Comparison of ENCODE assay signal across 10 cellular contexts in the genomic region with DNA sequence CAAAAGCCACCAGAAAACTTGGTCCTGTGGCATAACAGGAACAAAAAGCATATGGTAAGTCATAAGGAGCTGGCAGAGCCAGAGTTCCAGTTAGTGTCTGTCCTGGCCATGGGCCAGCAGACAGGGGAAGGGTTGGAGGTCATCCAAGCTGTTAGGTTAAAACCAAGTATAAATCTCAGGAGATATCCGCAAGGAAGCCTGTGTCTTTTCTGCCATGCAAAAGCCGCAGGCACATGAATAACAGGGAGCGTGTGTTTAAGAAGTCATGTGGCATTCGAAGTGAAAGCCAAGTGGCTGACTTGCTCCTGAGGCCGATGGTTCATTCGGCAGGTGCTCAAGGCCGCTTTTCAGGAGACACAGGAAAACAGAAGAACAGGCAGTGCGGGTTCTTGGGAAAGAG. TPM values are rescaled to one million over a fixed set of nuclear protein-coding genes. Genes with fewer than 3 reads are reported as not detected.
DNase-seq lines count a peak whose midpoint lies in the region; ATAC-seq, FAIRE-seq and TF ChIP-seq lines count a peak whose summit lies in the region.
"Had no signal": no experiment of that assay in that cellular context is flagged by ENCODE, and none has a peak within 500 bp of the region (broad histone marks: within the 10 kb centered on the region; RNA-seq: fewer than 3 reads in every experiment).

No MANE protein-coding gene starts in this region.

- TF ChIP-seq EP300 in GM12878 (IDR thresholded peaks at IDR 0.05; ENCODE audit: borderline replicate concordance in 1 of 2, control insufficient read depth in 1 of 2, low read depth in 2 of 2, low read length in 2 of 2) (no peak), suprapubic skin (IDR thresholded peaks at IDR 0.05) (no peak)

- 91% methylated on average over 8 of the region's 8 CpGs for WGBS in GM12878 (ENCODE audit: insufficient coverage, insufficient replicate concordance, low lambda C conversion rate, missing lambda C conversion rate)
- WGBS in suprapubic skin: 24% methylated on average over 8 of the region's 8 CpGs

- 0 out of 2 replicates have a peak overlapping the region, but pooled peaks have one; percentile 18 for H3K27ac ChIP-seq in GM12878 (ENCODE audit: control insufficient read depth, insufficient read depth)
- H3K27ac ChIP-seq in left lung: peak overlapping the region; percentile 73 to 86
- H3K27ac ChIP-seq in suprapubic skin: peak overlapping the region; percentile 82

- intact Hi-C loops in GM12878 (cut with micrococcal nuclease; ENCODE audit: unreplicated experiment): no loop called here
- intact Hi-C loops in left lung (cut with DNase I): no loop called here

- TF ChIP-seq CTCF in GM12878 (IDR thresholded peaks at IDR 0.05 in 2 of 3, conservative IDR thresholded peaks at IDR 0.05 in 1 of 3; ENCODE audit: control insufficient read depth in 2 of 3, extremely low read depth in 1 of 3, insufficient read depth in 1 of 3, low read depth in 3 of 3, low read length in 3 of 3): no peak
- no peak for TF ChIP-seq CTCF in left lung (IDR thresholded peaks at IDR 0.05)
- TF ChIP-seq CTCF in suprapubic skin (IDR thresholded peaks at IDR 0.05): no peak

- DNase-seq in NCI-H2029 (lab: John Stamatoyannopoulos, UW) (peak; percentile 25), NCI-H2029 treated with DMSO at 0.1 percent for 48 hours (lab: John Stamatoyannopoulos, UW) (no peak), GM12878 (ENCODE audit: low read depth, low spot score) (no peak), left lung (peak in 1 of 2 donors; percentile 60), suprapubic skin (ENCODE audit: low spot score in 2 of 2) (peak in 1 of 2 donors; percentile 78), RCC 7860 (ENCODE audit: low spot score) (no peak), NCI-H526 (lab: John Stamatoyannopoulos, UW) (no peak)
- DNase-seq in activated CD4-positive, alpha-beta T cell treated with anti-CD3 and anti-CD28 coated beads, Interleukin-2, amount 50 U/mL, for 1 hour: no peak
- DNase-seq: EL had no signal

- POLR2A ChIA-PET in GM12878 (lab: Charles Lee): no interaction called here

- FAIRE-seq in GM12878 (lab: Jason Lieb, UNC) (no peak), RCC 7860 (lab: Jason Lieb, UNC) (no peak)
- FAIRE-seq: astrocyte had no signal

- H2AFZ ChIP-seq in GM12878 (ENCODE audit: control insufficient read depth, low read depth, low read length): no peak overlapping the region

- SMC1A ChIA-PET in GM12878 (lab: Charles Lee; ENCODE audit: uncharacterized antibody, unreplicated experiment): no interaction called here

- no peaks in the 10 kb centered on the region for H4K20me1 ChIP-seq in GM12878 (ENCODE audit: control insufficient read depth, insufficient read depth)

- no peak for ATAC-seq in GM12878
- peak; percentile 74 for ATAC-seq in left lung

- peaks cover 26% of the 10 kb centered on the region for H3K4me1 ChIP-seq in GM12878 (ENCODE audit: control insufficient read depth, insufficient read depth, low read length)
- H3K4me1 ChIP-seq in left lung: peaks cover 8 to 40% of the 10 kb centered on the region in 2 donors
- H3K4me1 ChIP-seq in suprapubic skin: peaks cover 32% of the 10 kb centered on the region

- H3K79me2 ChIP-seq in GM12878 (ENCODE audit: control insufficient read depth, insufficient read depth, low read length): no peaks in the 10 kb centered on the region

- TF ChIP-seq POLR2A in GM12878 (IDR thresholded peaks at IDR 0.05; ENCODE audit: low read depth, low read length) (no peak), suprapubic skin (IDR thresholded peaks at IDR 0.05) (no peak)

- CTCF ChIA-PET in GM12878 (lab: Yijun Ruan, JAX): no interaction called here

- H3K4me3 ChIP-seq in GM12878 (no peak overlapping the region), left lung (no peak overlapping the region), suprapubic skin (no peak overlapping the region)

- BruUV-seq in GM12878 (replicated peaks; lab: Mats Ljungman, UMichigan): no TSS peak

- no peak overlapping the region for H3K4me2 ChIP-seq in GM12878 (ENCODE audit: control insufficient read depth, insufficient read depth)

- H3K9ac ChIP-seq in GM12878 (ENCODE audit: control insufficient read depth, insufficient read depth, low read length): no peak overlapping the region

- H3K9me3 ChIP-seq in GM12878 (replicated peaks; ENCODE audit: control insufficient read depth, insufficient read depth, low read length) (no peaks in the 10 kb centered on the region; the same call in 2 of the 3 replicates), left lung (no peaks in the 10 kb centered on the region), suprapubic skin (no peaks in the 10 kb centered on the region)

- in situ Hi-C loops in GM12878 (cut with MboI): no loop called here

- no peaks in the 10 kb centered on the region for H3K27me3 ChIP-seq in GM12878 (replicated peaks in 1 of 2; ENCODE audit: control insufficient read depth in 2 of 2, insufficient read depth in 2 of 2, low read length in 1 of 2)
- H3K27me3 ChIP-seq in left lung: no peaks in the 10 kb centered on the region
- H3K27me3 ChIP-seq in suprapubic skin: no peaks in the 10 kb centered on the region

- H3K36me3 ChIP-seq in GM12878 (ENCODE audit: control insufficient read depth in 2 of 2, insufficient read depth in 2 of 2, low read length in 1 of 2) (no peaks in the 10 kb centered on the region), left lung (no peaks in the 10 kb centered on the region), suprapubic skin (no peaks in the 10 kb centered on the region)

- TF ChIP-seq RAD21 in GM12878 (IDR thresholded peaks at IDR 0.05; ENCODE audit: insufficient read depth, low read depth, low read length): no peak

- RAD21 ChIA-PET in GM12878 (lab: Charles Lee; ENCODE audit: unreplicated experiment): interaction anchor here (0.7 kb wide), 1 partner anchor 20 kb away, joined by 3 read pairs; a partner anchor contains a TSS

TF ChIP-seq in GM12878, 131 proteins besides CTCF, POLR2A, EP300 and RAD21 (continues in another document):
- TF ChIP-seq CBFB (IDR thresholded peaks at IDR 0.05; ENCODE audit: low read depth): no peak

RNA-seq across cellular contexts. Expression of a gene that starts 20.4 kb away (rescaled TPM):
- 213 and 214 TPM in 2 replicates for total RNA-seq in GM12878 (2013; cell fraction: nucleolus; rRNA removed)
- total RNA-seq in GM12878 (2014; rRNA removed): 91.0 and 130 TPM in 2 replicates
- total RNA-seq in GM12878 (2014; rRNA removed; fragmentation: Illumina TruSeq; extraction: Trizol): 129 and 130 TPM in 2 replicates
- 164 and 167 TPM in 2 replicates for total RNA-seq in GM12878 (2021)
- 57.5 TPM for polyA plus RNA-seq in GM12878 (2011; ENCODE audit: low read depth)
- polyA plus RNA-seq in GM12878 (2011; rRNA removed): 196 and 292 TPM in 2 replicates
- polyA plus RNA-seq in GM12878 (2011; cell fraction: cytosol; rRNA removed): 114 and 138 TPM in 2 replicates
- 115 and 132 TPM in 2 replicates for polyA plus RNA-seq in GM12878 (2011; cell fraction: nucleus; rRNA removed)
- 89.6 and 124 TPM in 2 replicates for polyA plus RNA-seq in GM12878 (2012)
- polyA plus RNA-seq in GM12878 (2014; fragmentation: Illumina TruSeq; extraction: Trizol): 120 and 143 TPM in 2 replicates
- 10 to 100 TPM; 29.1 to 35.6 TPM for polyA plus RNA-seq in GM12878 (2014; fragmentation: Nextera tagmentation; extraction: Ambion mirVana)
- 111 and 112 TPM in 2 replicates for polyA plus RNA-seq in GM12878 (2014; rRNA removed)
- 100 to 1,000 TPM; 191 to 200 TPM for polyA plus RNA-seq in GM12878 (2016; fragmentation: Nextera tagmentation; extraction: Ambion mirVana)
- 160 and 210 TPM in 2 replicates for polyA minus RNA-seq in GM12878 (2011; rRNA and poly(A)+ RNA removed)
- polyA minus RNA-seq in GM12878 (2011; cell fraction: cytosol; rRNA and poly(A)+ RNA removed): 143 and 148 TPM in 2 replicates
- 135 and 198 TPM in 2 replicates for polyA minus RNA-seq in GM12878 (2011; cell fraction: nucleus; rRNA and poly(A)+ RNA removed)
- 100 to 1,000 TPM; 345 to 376 TPM for total RNA-seq in left lung
- total RNA-seq in suprapubic skin: 100 to 1,000 TPM; 245 to 286 (median 264) TPM

RNA-seq across cellular contexts. Expression of a gene that starts 34.6 kb away (rescaled TPM):
- 19.9 and 25.9 TPM in 2 replicates for total RNA-seq in GM12878 (2013; cell fraction: nucleolus; rRNA removed)
- total RNA-seq in GM12878 (2014; rRNA removed) (26.9 and 35.0 TPM in 2 replicates), GM12878 (2014; rRNA removed; fragmentation: Illumina TruSeq; extraction: Trizol) (25.5 and 26.8 TPM in 2 replicates), GM12878 (2021) (23.9 and 24.2 TPM in 2 replicates), left lung (10 to 100 TPM; 52.5 to 57.1 TPM), suprapubic skin (10 to 100 TPM; 19.3 to 35.1 (median 27.8) TPM)
- polyA plus RNA-seq in GM12878 (2011; ENCODE audit: low read depth): 16.3 TPM
- polyA plus RNA-seq in GM12878 (2011; rRNA removed) (11.1 and 11.7 TPM in 2 replicates), GM12878 (2014; fragmentation: Illumina TruSeq; extraction: Trizol) (28.8 and 34.6 TPM in 2 replicates), GM12878 (2014; fragmentation: Nextera tagmentation; extraction: Ambion mirVana) (1 to 10 TPM; 6.5 to 7.1 TPM), GM12878 (2014; rRNA removed) (26.0 and 37.7 TPM in 2 replicates), GM12878 (2016; fragmentation: Nextera tagmentation; extraction: Ambion mirVana) (10 to 100 TPM; 39.1 to 44.5 TPM)
- polyA plus RNA-seq in GM12878 (2011; cell fraction: cytosol; rRNA removed): 12.0 and 13.2 TPM in 2 replicates
- 10.7 and 12.1 TPM in 2 replicates for polyA plus RNA-seq in GM12878 (2011; cell fraction: nucleus; rRNA removed)
- 21.1 and 24.4 TPM in 2 replicates for polyA plus RNA-seq in GM12878 (2012)
- 13.0 and 14.8 TPM in 2 replicates for polyA minus RNA-seq in GM12878 (2011; rRNA and poly(A)+ RNA removed)
- polyA minus RNA-seq in GM12878 (2011; cell fraction: cytosol; rRNA and poly(A)+ RNA removed): 3.6 and 5.4 TPM in 2 replicates
- polyA minus RNA-seq in GM12878 (2011; cell fraction: nucleus; rRNA and poly(A)+ RNA removed): 6.2 and 8.6 TPM in 2 replicates

Comparison
In these comparisons a context has a peak if more than half of its experiments do, and no peak if none do; other contexts are left out.
1. H3K27ac ChIP-seq: peak in every context shown above with its lines; median percentile 82 in suprapubic skin; 80 in left lung; 18 in GM12878.